In the genomic region with DNA sequence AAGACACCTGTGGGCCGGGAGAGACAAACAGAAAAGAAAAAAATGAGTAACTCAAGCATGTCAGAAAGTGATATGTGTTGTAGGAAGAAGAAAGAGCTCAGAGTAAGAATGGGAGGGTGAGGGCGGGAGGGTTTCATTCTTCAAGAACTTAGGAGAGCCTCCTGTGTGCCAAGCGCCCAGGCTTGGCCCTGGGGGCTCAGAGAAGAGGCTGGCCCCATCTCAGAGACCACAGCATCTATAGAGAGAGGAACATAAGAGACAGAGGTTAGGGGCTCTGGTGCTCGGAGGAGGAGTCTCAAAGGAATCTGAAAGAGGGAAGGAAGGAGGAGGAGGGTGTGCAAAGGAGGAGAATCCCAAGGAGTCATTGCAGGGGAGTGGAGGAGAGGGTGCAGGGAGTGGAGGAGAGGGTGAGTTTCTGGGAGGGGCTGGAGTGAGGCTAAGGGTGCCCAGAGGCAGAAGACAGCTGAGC, we compare ENCODE assay signal across 11 cellular contexts.
DNase-seq lines count a peak whose midpoint lies in the region; ATAC-seq, FAIRE-seq and TF ChIP-seq lines count a peak whose summit lies in the region.
"Had no signal": no experiment of that assay in that cellular context is flagged by ENCODE, and none has a peak within 500 bp of the region (broad histone marks: within the 10 kb centered on the region; RNA-seq: fewer than 3 reads in every experiment).

No MANE protein-coding gene starts in this region.

- H3K27me3 Mint-ChIP-seq in CD8-positive, alpha-beta T cell (ENCODE audit: low read depth) = peaks cover 12% of the 10 kb centered on the region

- H3K9me3 ChIP-seq in Panc1 (ENCODE audit: control insufficient read depth, insufficient read depth, low read depth, low read length) (no peaks in the 10 kb centered on the region), endothelial cell of umbilical vein (replicated peaks; ENCODE audit: control insufficient read depth, insufficient read depth, low read length) (no peaks in the 10 kb centered on the region)
- H3K9me3 ChIP-seq in CD8-positive, alpha-beta T cell (ENCODE audit: low read length) = no peaks in the 10 kb centered on the region

- H3K4me3 Mint-ChIP-seq in CD8-positive, alpha-beta T cell = no peak overlapping the region

- peaks cover 5% of the 10 kb centered on the region for H3K4me1 Mint-ChIP-seq in CD8-positive, alpha-beta T cell (ENCODE audit: low read depth)

- in situ Hi-C loops in Panc1 (cut with HindIII; ENCODE audit: low pct_unique_long_range_greater_than_20kb, low sequenced_read_pairs) = no loop called here

- H3K9me1 ChIP-seq in endothelial cell of umbilical vein (replicated peaks; ENCODE audit: control insufficient read depth, extremely low read depth, insufficient read depth, low read length) = no peaks in the 10 kb centered on the region

- H3K27ac ChIP-seq in Panc1 (ENCODE audit: low read length) (peak overlapping the region; percentile 78), endothelial cell of umbilical vein (ENCODE audit: insufficient read depth, low read depth, low read length) (peak overlapping the region; percentile 94)
- H3K27ac ChIP-seq in CD8-positive, alpha-beta T cell (ENCODE audit: low read depth, low read length) = no peak overlapping the region

- TF ChIP-seq POLR2A in endothelial cell of umbilical vein (IDR thresholded peaks at IDR 0.05; ENCODE audit: low read depth, low read length) = no peak

- peak overlapping the region; percentile 56 for H3K9ac ChIP-seq in endothelial cell of umbilical vein (replicated peaks; ENCODE audit: extremely low read depth, insufficient read depth, low read length)

- CTCF ChIA-PET in Panc1 (lab: Charles Lee) (no interaction called here), endothelial cell of umbilical vein (lab: Charles Lee) (interaction anchor here (0.6 to 1.8 kb wide), 7 partner anchors 9 to 864 kb away, joined by 3 to 5 read pairs (median 3); no protein-coding TSS in a partner anchor)
- CTCF ChIA-PET in CD8-positive, alpha-beta T cell (lab: Charles Lee) = no interaction called here

- H3K27me3 ChIP-seq in Panc1 (ENCODE audit: control insufficient read depth, insufficient read depth, low read length) (no peaks in the 10 kb centered on the region), endothelial cell of umbilical vein (ENCODE audit: control insufficient read depth in 2 of 2, insufficient read depth in 2 of 2, low read length in 2 of 2) (no peaks in the 10 kb centered on the region)
- H3K27me3 ChIP-seq in CD8-positive, alpha-beta T cell (ENCODE audit: insufficient read depth, low read length) = no peaks in the 10 kb centered on the region
- H3K27me3 ChIP-seq: tibial nerve had no signal

- no peak overlapping the region for H3K4me3 ChIP-seq in Panc1 (ENCODE audit: low read depth in 2 of 2, low read length in 2 of 2)
- H3K4me3 ChIP-seq in endothelial cell of umbilical vein (replicated peaks in 1 of 3; ENCODE audit: insufficient read depth in 1 of 3, low read depth in 1 of 3, low read length in 3 of 3) = peak overlapping the region in 1 of 3 experiments; percentile 13
- H3K4me3 ChIP-seq in CD8-positive, alpha-beta T cell (ENCODE audit: low read depth, low read length) = no peak overlapping the region
- H3K4me3 ChIP-seq: tibial nerve had no signal

- dilution Hi-C loops in endothelial cell of umbilical vein (cut with MboI; ENCODE audit: extremely low pct_ligation_motif_present, low sequenced_read_pairs) = no loop called here

- H3K27ac Mint-ChIP-seq in CD8-positive, alpha-beta T cell = no peak overlapping the region

- peak; percentile 12 for DNase-seq in NCI-H2171 treated with DMSO at 0.1 percent for 48 hours (lab: John Stamatoyannopoulos, UW)
- DNase-seq in NCI-H2171 (lab: John Stamatoyannopoulos, UW) = no peak
- DNase-seq in Panc1 (ENCODE audit: low read depth, low spot score) = no peak
- DNase-seq in endothelial cell of umbilical vein (ENCODE audit: low read depth, low spot score) = no peak
- peak; percentile 20 to 33 for DNase-seq in stimulated activated CD4-positive, alpha-beta T cell treated with anti-CD3 and anti-CD28 coated beads, Interleukin-2, amount 100 ng/mL, for 48 hours
- DNase-seq in CD8-positive, alpha-beta T cell = no peak
- DNase-seq in UCSD-AML1 (lab: John Stamatoyannopoulos, UW; ENCODE audit: unreplicated experiment) = no peak

- no peaks in the 10 kb centered on the region for H3K9me3 Mint-ChIP-seq in CD8-positive, alpha-beta T cell

- TF ChIP-seq CTCF in Panc1 (IDR thresholded peaks at IDR 0.05) (no peak), endothelial cell of umbilical vein (IDR thresholded peaks at IDR 0.05; ENCODE audit: extremely low read depth in 1 of 2, insufficient read depth in 1 of 2, low read depth in 1 of 2, low read length in 2 of 2) (no peak)
- no peak for TF ChIP-seq CTCF in CD8-positive, alpha-beta T cell (IDR thresholded peaks at IDR 0.05)

- H3K79me2 ChIP-seq in endothelial cell of umbilical vein (ENCODE audit: control insufficient read depth, insufficient read depth, low read length) = no peaks in the 10 kb centered on the region

- peak; percentile 49 for ATAC-seq in Panc1
- no peak for ATAC-seq in GM21737 (IDR thresholded peaks at IDR 0.05; ENCODE audit: unreplicated experiment)
- no peak for ATAC-seq in CD8-positive, alpha-beta T cell
- ATAC-seq: Right ventricle myocardium inferior had no signal

- H2AFZ ChIP-seq in endothelial cell of umbilical vein (ENCODE audit: low read depth, low read length) = peak overlapping the region; percentile 25

- BruUV-seq in Panc1 (replicated peaks; lab: Mats Ljungman, UMichigan) = no TSS peak
- no TSS peak for BruUV-seq in endothelial cell of umbilical vein (replicated peaks; lab: Mats Ljungman, UMichigan)

- intact Hi-C loops in Panc1 (cut with micrococcal nuclease; ENCODE audit: unreplicated experiment) (no loop called here), endothelial cell of umbilical vein (cut with micrococcal nuclease) (loop anchor here (5.0 to 10.0 kb wide), 4 partner anchors 98 to 755 kb away; no protein-coding TSS in a partner anchor)
- intact Hi-C loops in CD8-positive, alpha-beta T cell (cut with DNase I, micrococcal nuclease) = no loop called here

- H4K20me1 ChIP-seq in endothelial cell of umbilical vein (replicated peaks; ENCODE audit: control insufficient read depth, extremely low read depth, insufficient read depth, low read length) = no peaks in the 10 kb centered on the region

- no peak for FAIRE-seq in endothelial cell of umbilical vein (lab: Jason Lieb, UNC)
- FAIRE-seq: A204.1 had no signal

- no peaks in the 10 kb centered on the region for H3K36me3 Mint-ChIP-seq in CD8-positive, alpha-beta T cell

- POLR2A ChIA-PET in Panc1 (lab: Charles Lee) = interaction anchor here (0.6 kb wide), 1 partner anchor 817 kb away, joined by 5 read pairs; no protein-coding TSS in a partner anchor
- POLR2A ChIA-PET in endothelial cell of umbilical vein (lab: Charles Lee) = no interaction called here
- POLR2A ChIA-PET in CD8-positive, alpha-beta T cell (lab: Charles Lee) = no interaction called here

- H3K4me2 ChIP-seq in endothelial cell of umbilical vein (ENCODE audit: insufficient read depth, low read length) = peak overlapping the region; percentile 74

- H3K4me1 ChIP-seq in Panc1 (ENCODE audit: control insufficient read depth, insufficient read depth, low read length) (peaks cover 29% of the 10 kb centered on the region), endothelial cell of umbilical vein (ENCODE audit: control insufficient read depth, extremely low read depth, insufficient read depth, low read length) (peaks cover 28% of the 10 kb centered on the region)
- H3K4me1 ChIP-seq in CD8-positive, alpha-beta T cell (ENCODE audit: insufficient read depth, low read length) = no peaks in the 10 kb centered on the region

- H3K36me3 ChIP-seq in Panc1 (ENCODE audit: control insufficient read depth, insufficient read depth, low read length) (no peaks in the 10 kb centered on the region), endothelial cell of umbilical vein (ENCODE audit: control insufficient read depth in 2 of 2, extremely low read depth in 1 of 2, insufficient read depth in 2 of 2, low read length in 2 of 2) (no peaks in the 10 kb centered on the region)
- H3K36me3 ChIP-seq in CD8-positive, alpha-beta T cell (ENCODE audit: insufficient read depth, low read length) = no peaks in the 10 kb centered on the region
- H3K36me3 ChIP-seq: tibial nerve had no signal

TF ChIP-seq in endothelial cell of umbilical vein, 7 proteins besides CTCF, POLR2A, EP300 and RAD21:
- TF ChIP-seq GATA2 (IDR thresholded peaks at IDR 0.05; ENCODE audit: insufficient read depth, insufficient read length, low read depth, low read length) (no peak), EZH2 (IDR thresholded peaks at IDR 0.05; ENCODE audit: borderline replicate concordance, low read depth, low read length, severe bottlenecking) (no peak), FOS (IDR thresholded peaks at IDR 0.05; ENCODE audit: borderline replicate concordance, insufficient read depth, low read length) (no peak), JUN (IDR thresholded peaks at IDR 0.05; ENCODE audit: borderline replicate concordance, insufficient read depth, insufficient read length, low read depth) (no peak), MYC (IDR thresholded peaks at IDR 0.05; ENCODE audit: low read depth, low read length) (no peak), POLR2AphosphoS5 (IDR thresholded peaks at IDR 0.05; ENCODE audit: insufficient read depth, low read depth, low read length) (no peak)
- TF ChIP-seq, protein P1, sequence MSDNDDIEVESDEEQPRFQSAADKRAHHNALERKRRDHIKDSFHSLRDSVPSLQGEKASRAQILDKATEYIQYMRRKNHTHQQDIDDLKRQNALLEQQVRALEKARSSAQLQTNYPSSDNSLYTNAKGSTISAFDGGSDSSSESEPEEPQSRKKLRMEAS (IDR thresholded peaks at IDR 0.05; ENCODE audit: insufficient read depth, insufficient read length) = no peak

Comparison
In these comparisons a context has a peak if more than half of its experiments do, and no peak if none do; other contexts are left out.
1. DNase-seq: peak in NCI-H2171 treated with DMSO at 0.1 percent for 48 hours (single experiment) and stimulated activated CD4-positive, alpha-beta T cell treated with anti-CD3 and anti-CD28 coated beads, Interleukin-2, amount 100 ng/mL, for 48 hours (2 of 2); none in NCI-H2171 (single experiment), Panc1 (single experiment), endothelial cell of umbilical vein (single experiment), CD8-positive, alpha-beta T cell (0 of 7) and UCSD-AML1 (single experiment).